8 cellular contexts compared by ENCODE assay signal in genomic region chr21:44083631-44084291, GRCh38. TPM values are rescaled to one million over a fixed set of nuclear protein-coding genes. Genes with fewer than 3 reads are reported as not detected.
A peak's percentile ranks its signal among the peaks of the same experiment; 100 is the strongest.
DNase-seq lines count a peak whose midpoint lies in the region; ATAC-seq and TF ChIP-seq lines count a peak whose summit lies in the region.

No MANE protein-coding gene starts in this region.

- WGBS in gastroesophageal sphincter (ENCODE audit: low coverage in 1 of 2), 2 donors, result 45 to 63% methylated on average over 2 to 10 of the region's 16 CpGs

- TF ChIP-seq EP300 in gastroesophageal sphincter (IDR thresholded peaks at IDR 0.05), result no peak

- H3F3A ChIP-seq in PC-9 (ENCODE audit: insufficient read depth, low read depth), result peaks cover 9% of the 10 kb centered on the region; the same call in 1 of the 2 replicates

- ATAC-seq in gastroesophageal sphincter (no peak), HG03565 (IDR thresholded peaks at IDR 0.05; ENCODE audit: unreplicated experiment) (no peak), SK-N-SH treated with all-trans-retinoic acid at 6 μM for 48 hours (no peak), HG03135 (IDR thresholded peaks at IDR 0.05; ENCODE audit: unreplicated experiment) (no peak), GM18870 (IDR thresholded peaks at IDR 0.05; ENCODE audit: unreplicated experiment) (no peak)

- DNase-seq in PC-9 (no peak), activated T-helper 1 cell treated with Interleukin-2 at 50 U/mL for 16 hours (ENCODE audit: low read depth) (peak; percentile 42)
- DNase-seq in stimulated activated CD4-positive, alpha-beta T cell treated with anti-CD3 and anti-CD28 coated beads, TNF-alpha, amount 100 ng/mL, for 48 hours (ENCODE audit: low read depth in 3 of 3), result peak; percentile 34 to 52 (median 40)

- H2AFZ ChIP-seq in PC-9, result no peak overlapping the region

- H4K20me1 ChIP-seq in PC-9 (ENCODE audit: insufficient read depth), result no peaks in the 10 kb centered on the region

- no peak overlapping the region for H3K4me3 ChIP-seq in PC-9
- H3K4me3 ChIP-seq in gastroesophageal sphincter, result no peak overlapping the region

- H3K27ac ChIP-seq in PC-9 (peak overlapping the region; percentile 67), gastroesophageal sphincter (peak overlapping the region in 3 of 4 donors; percentile 42 to 63 (median 57))

- H3K27me3 ChIP-seq in PC-9 (ENCODE audit: insufficient read depth, low read depth) (no peaks in the 10 kb centered on the region), gastroesophageal sphincter (no peaks in the 10 kb centered on the region)

- H3K9me3 ChIP-seq in PC-9 (ENCODE audit: insufficient read depth, low read depth), result no peaks in the 10 kb centered on the region
- H3K9me3 ChIP-seq in gastroesophageal sphincter, result no peaks in the 10 kb centered on the region

- no peaks in the 10 kb centered on the region for H3K79me2 ChIP-seq in PC-9 (ENCODE audit: low read depth)

- peak overlapping the region; percentile 61 for H3K4me2 ChIP-seq in PC-9

- TF ChIP-seq CTCF in PC-9 (conservative IDR thresholded peaks at IDR 0.05), result no peak
- TF ChIP-seq CTCF in gastroesophageal sphincter (IDR thresholded peaks at IDR 0.05), result no peak

- no TSS peak for BruUV-seq in PC-9 (replicated peaks; lab: Mats Ljungman, UMichigan)

- intact Hi-C loops in PC-9 (cut with micrococcal nuclease; ENCODE audit: unreplicated experiment), result no loop called here

- CTCF ChIA-PET in PC-9 (lab: Charles Lee), result interaction anchor here (1.1 kb wide), 1 partner anchor 273 kb away, joined by 3 read pairs; no protein-coding TSS in a partner anchor

- TF ChIP-seq POLR2A in gastroesophageal sphincter (IDR thresholded peaks at IDR 0.05), result no peak

- H3K4me1 ChIP-seq in PC-9 (replicated peaks; ENCODE audit: insufficient read depth) (peaks cover 19% of the 10 kb centered on the region), gastroesophageal sphincter (peaks cover 0 to 16% (median 0%) of the 10 kb centered on the region in 3 donors)

- no peaks in the 10 kb centered on the region for H3K36me3 ChIP-seq in PC-9 (ENCODE audit: low read depth)
- H3K36me3 ChIP-seq in gastroesophageal sphincter, result peaks cover 0 to 99% of the 10 kb centered on the region in 2 donors

- POLR2A ChIA-PET in PC-9 (lab: Charles Lee; ENCODE audit: unreplicated experiment), result interaction anchor here (0.7 kb wide), 1 partner anchor 1344 kb away, joined by 3 read pairs; no protein-coding TSS in a partner anchor

- H3K9me2 ChIP-seq in PC-9 (ENCODE audit: insufficient read depth), result no peaks in the 10 kb centered on the region

TF ChIP-seq in SK-N-SH treated with all-trans-retinoic acid at 6 μM for 48 hours, 23 proteins besides CTCF, POLR2A, EP300 and RAD21:
- no peak for TF ChIP-seq ZNF70 (CRISPR knock-in tag; IDR thresholded peaks at IDR 0.05)
- no peak for TF ChIP-seq SNAI2 (CRISPR knock-in tag; IDR thresholded peaks at IDR 0.05)
- TF ChIP-seq ZFP30 (CRISPR knock-in tag; IDR thresholded peaks at IDR 0.05), result no peak
- no peak for TF ChIP-seq ZNF8 (CRISPR knock-in tag; IDR thresholded peaks at IDR 0.05)
- TF ChIP-seq PATZ1 (CRISPR knock-in tag; IDR thresholded peaks at IDR 0.05; ENCODE audit: borderline replicate concordance), result no peak

RNA-seq across cellular contexts. Expression of gene PWP2, which starts 23.4 kb away (rescaled TPM):
- 22.6 and 22.9 TPM in 2 replicates for total RNA-seq in PC-9 (2021)
- total RNA-seq in gastroesophageal sphincter, result 1 to 10 TPM; 3.4 to 9.2 (median 6.1) TPM

RNA-seq across cellular contexts. Expression of gene GATD3, which starts 49.7 kb away (rescaled TPM):
- total RNA-seq in PC-9 (2021), result 49.1 and 67.7 TPM in 2 replicates
- 10 to 100 TPM in 2 of 4 donors, 1 to 10 TPM in 2; 6.1 to 35.6 (median 9.5) TPM for total RNA-seq in gastroesophageal sphincter

Comparison
In these comparisons a context has a peak if more than half of its experiments do, and no peak if none do; other contexts are left out.
1. DNase-seq: peak in activated T-helper 1 cell treated with Interleukin-2 at 50 U/mL for 16 hours (single experiment) and stimulated activated CD4-positive, alpha-beta T cell treated with anti-CD3 and anti-CD28 coated beads, TNF-alpha, amount 100 ng/mL, for 48 hours (3 of 3); none in PC-9 (0 of 2).